1 cellular context compared by ENCODE assay signal in the genomic region with DNA sequence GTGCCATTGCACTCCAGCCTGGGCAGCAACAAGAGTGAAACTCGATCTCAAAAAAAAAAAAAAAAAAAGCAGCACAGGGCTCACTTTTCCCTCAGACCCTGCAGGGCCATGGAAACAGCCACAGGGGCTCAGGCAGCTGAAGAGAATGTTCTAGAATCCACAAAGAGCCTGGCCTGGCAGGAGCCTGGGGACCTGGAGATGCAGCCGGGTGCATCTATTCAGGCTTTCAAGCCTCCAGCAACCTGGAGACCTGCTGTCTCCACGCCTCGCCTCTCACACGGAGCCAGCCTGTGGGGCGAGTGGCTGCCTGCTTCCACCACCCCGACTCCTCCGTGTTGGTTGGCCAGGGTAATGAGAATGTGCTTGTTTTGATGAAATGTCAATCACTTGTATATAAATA.
TF ChIP-seq lines count a peak whose summit lies in the region.

No MANE protein-coding gene starts in this region.

TF ChIP-seq in HepG2, 621 proteins besides CTCF, POLR2A, EP300 and RAD21:
- TF ChIP-seq PAX8 (CRISPR knock-in tag; IDR thresholded peaks at IDR 0.05; ENCODE audit: borderline replicate concordance) (no peak), ZNF205 (CRISPR knock-in tag; IDR thresholded peaks at IDR 0.05) (no peak), TMF1 (CRISPR knock-in tag; IDR thresholded peaks at IDR 0.05; ENCODE audit: low read depth) (no peak), TEAD2 (CRISPR knock-in tag; IDR thresholded peaks at IDR 0.05) (no peak), ZNF350 (CRISPR knock-in tag; IDR thresholded peaks at IDR 0.05; ENCODE audit: borderline replicate concordance, low read depth) (no peak), TBL1XR1 (IDR thresholded peaks at IDR 0.05; ENCODE audit: borderline replicate concordance, low read length, partially characterized antibody) (no peak)
- TF ChIP-seq, protein P1, sequence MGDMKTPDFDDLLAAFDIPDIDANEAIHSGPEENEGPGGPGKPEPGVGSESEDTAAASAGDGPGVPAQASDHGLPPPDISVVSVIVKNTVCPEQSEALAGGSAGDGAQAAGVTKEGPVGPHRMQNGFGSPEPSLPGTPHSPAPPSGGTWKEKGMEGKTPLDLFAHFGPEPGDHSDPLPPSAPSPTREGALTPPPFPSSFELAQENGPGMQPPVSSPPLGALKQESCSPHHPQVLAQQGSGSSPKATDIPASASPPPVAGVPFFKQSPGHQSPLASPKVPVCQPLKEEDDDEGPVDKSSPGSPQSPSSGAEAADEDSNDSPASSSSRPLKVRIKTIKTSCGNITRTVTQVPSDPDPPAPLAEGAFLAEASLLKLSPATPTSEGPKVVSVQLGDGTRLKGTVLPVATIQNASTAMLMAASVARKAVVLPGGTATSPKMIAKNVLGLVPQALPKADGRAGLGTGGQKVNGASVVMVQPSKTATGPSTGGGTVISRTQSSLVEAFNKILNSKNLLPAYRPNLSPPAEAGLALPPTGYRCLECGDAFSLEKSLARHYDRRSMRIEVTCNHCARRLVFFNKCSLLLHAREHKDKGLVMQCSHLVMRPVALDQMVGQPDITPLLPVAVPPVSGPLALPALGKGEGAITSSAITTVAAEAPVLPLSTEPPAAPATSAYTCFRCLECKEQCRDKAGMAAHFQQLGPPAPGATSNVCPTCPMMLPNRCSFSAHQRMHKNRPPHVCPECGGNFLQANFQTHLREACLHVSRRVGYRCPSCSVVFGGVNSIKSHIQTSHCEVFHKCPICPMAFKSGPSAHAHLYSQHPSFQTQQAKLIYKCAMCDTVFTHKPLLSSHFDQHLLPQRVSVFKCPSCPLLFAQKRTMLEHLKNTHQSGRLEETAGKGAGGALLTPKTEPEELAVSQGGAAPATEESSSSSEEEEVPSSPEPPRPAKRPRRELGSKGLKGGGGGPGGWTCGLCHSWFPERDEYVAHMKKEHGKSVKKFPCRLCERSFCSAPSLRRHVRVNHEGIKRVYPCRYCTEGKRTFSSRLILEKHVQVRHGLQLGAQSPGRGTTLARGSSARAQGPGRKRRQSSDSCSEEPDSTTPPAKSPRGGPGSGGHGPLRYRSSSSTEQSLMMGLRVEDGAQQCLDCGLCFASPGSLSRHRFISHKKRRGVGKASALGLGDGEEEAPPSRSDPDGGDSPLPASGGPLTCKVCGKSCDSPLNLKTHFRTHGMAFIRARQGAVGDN (CRISPR knock-in tag; IDR thresholded peaks at IDR 0.05), result peak; percentile 3; the same call in 1 of the 2 replicates
- TF ChIP-seq, protein P2, sequence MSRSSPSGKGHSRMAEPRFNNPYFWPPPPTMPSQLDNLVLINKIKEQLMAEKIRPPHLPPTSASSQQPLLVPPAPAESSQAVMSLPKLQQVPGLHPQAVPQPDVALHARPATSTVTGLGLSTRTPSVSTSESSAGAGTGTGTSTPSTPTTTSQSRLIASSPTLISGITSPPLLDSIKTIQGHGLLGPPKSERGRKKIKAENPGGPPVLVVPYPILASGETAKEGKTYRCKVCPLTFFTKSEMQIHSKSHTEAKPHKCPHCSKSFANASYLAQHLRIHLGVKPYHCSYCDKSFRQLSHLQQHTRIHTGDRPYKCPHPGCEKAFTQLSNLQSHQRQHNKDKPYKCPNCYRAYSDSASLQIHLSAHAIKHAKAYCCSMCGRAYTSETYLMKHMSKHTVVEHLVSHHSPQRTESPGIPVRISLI (CRISPR knock-in tag; IDR thresholded peaks at IDR 0.05; ENCODE audit: borderline replicate concordance), result peak; percentile 25; the same call in 1 of the 2 replicates
